In the genomic region with DNA sequence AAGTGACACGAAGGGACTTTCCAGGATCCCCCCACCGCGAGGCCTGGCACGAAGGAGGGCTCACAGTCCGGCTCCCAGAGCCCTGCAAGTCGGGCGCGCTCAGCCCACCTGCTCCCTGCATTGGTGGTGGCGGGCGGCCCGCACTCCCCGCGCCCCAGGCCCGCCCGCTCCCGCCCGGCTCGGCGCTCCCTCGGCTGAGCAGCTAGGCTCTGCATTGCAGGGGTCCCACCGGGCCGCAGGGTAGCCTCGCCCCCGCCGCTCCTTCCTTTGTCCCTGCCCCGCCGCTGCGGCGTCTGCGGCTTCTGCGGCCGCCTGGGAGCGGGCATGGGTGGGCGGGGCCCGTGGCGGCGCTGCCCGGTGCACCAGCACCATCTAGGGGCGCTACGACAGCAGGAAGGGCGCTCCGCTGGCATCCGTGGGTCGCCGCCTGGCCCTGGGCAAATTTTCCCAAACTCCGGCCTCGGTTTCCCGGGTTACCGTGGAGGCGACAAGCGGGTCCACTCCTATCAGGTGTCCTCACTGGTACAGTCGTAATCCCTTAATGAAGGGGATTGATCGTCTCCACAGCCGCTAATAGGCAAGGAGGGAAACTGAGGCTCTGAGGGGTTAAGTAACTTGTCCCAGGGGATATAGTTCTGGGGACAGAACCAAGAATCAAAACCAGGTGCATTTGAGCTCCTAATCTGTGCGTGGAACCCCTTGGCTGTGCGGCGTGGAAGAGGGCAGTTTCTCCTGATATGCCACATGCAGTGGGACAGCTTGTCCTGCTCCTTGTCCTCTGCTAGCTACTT, we compare ENCODE assay signal across 8 cellular contexts.
DNase-seq lines count a peak whose midpoint lies in the region; ATAC-seq and TF ChIP-seq lines count a peak whose summit lies in the region.

No MANE protein-coding gene starts in this region.

- DNase-seq in NCI-H2081 (lab: John Stamatoyannopoulos, UW) = peak; percentile 36 to 41
- DNase-seq in NCI-H2081 treated with DMSO at 0.1 percent for 48 hours (lab: John Stamatoyannopoulos, UW) = no peak
- peak; percentile 35 for DNase-seq in NCI-H1105 treated with DMSO at 0.1 percent for 48 hours (lab: John Stamatoyannopoulos, UW)
- DNase-seq in astrocyte of the spinal cord (ENCODE audit: low read depth, low spot score) = peak; percentile 4
- DNase-seq in iPS-NIHi11 (ENCODE audit: low spot score) = peak; percentile 87
- no peak for DNase-seq in spleen
- DNase-seq in immature natural killer cell = no peak

- H3K4me1 ChIP-seq in spleen = peaks cover 0 to 11% (median 8%) of the 10 kb centered on the region in 6 donors

- H3K4me3 Mint-ChIP-seq in immature natural killer cell = peak overlapping the region in 1 of 5 donors; percentile 12

- H3K36me3 Mint-ChIP-seq in immature natural killer cell = no peaks in the 10 kb centered on the region

- in situ Hi-C loops in astrocyte of the spinal cord (cut with HindIII; ENCODE audit: low sequenced_read_pairs) = no loop called here

- H3K36me3 ChIP-seq in spleen = no peaks in the 10 kb centered on the region

- H3K27ac ChIP-seq in spleen = no peak overlapping the region

- H3K27me3 ChIP-seq in spleen (replicated peaks in 1 of 7) = peaks cover 0 to 76% (median 30%) of the 10 kb centered on the region in 7 donors

- H3K27ac Mint-ChIP-seq in immature natural killer cell = no peak overlapping the region

- H3K4me3 ChIP-seq in astrocyte of the spinal cord (ENCODE audit: low read depth, low read length) = no peak overlapping the region
- peak overlapping the region in 6 of 8 donors; percentile 28 to 60 (median 35) for H3K4me3 ChIP-seq in spleen

- TF ChIP-seq CTCF in astrocyte of the spinal cord (IDR thresholded peaks at IDR 0.05; ENCODE audit: low read depth, low read length) = peak; percentile 47
- peak in 9 of 11 experiments; percentile 16 to 73 (median 49) for TF ChIP-seq CTCF in spleen (IDR thresholded peaks at IDR 0.05 in 8 of 11, conservative IDR thresholded peaks at IDR 0.05 in 3 of 11)

- no peak for ATAC-seq in HG03571 (IDR thresholded peaks at IDR 0.05; ENCODE audit: unreplicated experiment)

- WGBS in spleen, 5 donors = 6 to 15% (median 8%) methylated on average over 22 to 57 of the region's 57 CpGs

- TF ChIP-seq POLR2A in spleen (IDR thresholded peaks at IDR 0.05) = no peak

- no peaks in the 10 kb centered on the region for H3K4me1 Mint-ChIP-seq in immature natural killer cell

- no peaks in the 10 kb centered on the region for H3K9me3 ChIP-seq in spleen

- intact Hi-C loops in spleen (cut with DNase I; ENCODE audit: low total_unique reads) = loop anchor here (5.0 to 10.0 kb wide), 2 partner anchors 563 to 871 kb away; a partner anchor contains a TSS

- peaks cover 4 to 16% (median 12%) of the 10 kb centered on the region in 3 donors for H3K27me3 Mint-ChIP-seq in immature natural killer cell (ENCODE audit: low read depth in 3 of 3)

- H3K9me3 Mint-ChIP-seq in immature natural killer cell = no peaks in the 10 kb centered on the region

Comparison
In these comparisons a context has a peak if more than half of its experiments do, and no peak if none do; other contexts are left out.
1. DNase-seq: peak in NCI-H2081 (2 of 2), NCI-H1105 treated with DMSO at 0.1 percent for 48 hours (single experiment), astrocyte of the spinal cord (single experiment) and iPS-NIHi11 (single experiment); none in NCI-H2081 treated with DMSO at 0.1 percent for 48 hours (single experiment), spleen (single experiment) and immature natural killer cell (0 of 3).